16 cellular contexts compared by ENCODE assay signal in the genomic region with DNA sequence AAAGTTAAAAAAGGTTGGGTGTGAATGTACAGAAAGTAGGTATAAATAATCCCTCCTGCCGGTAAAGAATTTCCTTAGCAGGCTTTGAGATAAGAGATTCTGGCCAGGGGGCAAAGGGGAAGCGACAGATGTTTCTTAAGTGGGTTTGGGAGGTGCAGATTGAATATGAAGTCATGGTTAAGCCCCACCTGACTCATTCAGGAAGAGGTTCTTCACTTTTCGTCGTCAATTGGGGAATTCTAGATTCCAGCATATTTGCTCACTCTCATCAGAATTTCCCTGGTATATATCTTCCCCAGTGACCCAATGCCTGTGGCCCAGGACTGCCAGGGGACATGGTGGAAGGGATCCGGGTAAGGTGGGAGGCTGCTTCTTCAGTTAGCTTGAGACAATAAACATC.
DNase-seq lines count a peak whose midpoint lies in the region; ATAC-seq and TF ChIP-seq lines count a peak whose summit lies in the region.
"Had no signal": no experiment of that assay in that cellular context is flagged by ENCODE, and none has a peak within 500 bp of the region (broad histone marks: within the 10 kb centered on the region; RNA-seq: fewer than 3 reads in every experiment).

No MANE protein-coding gene starts in this region.

- TF ChIP-seq CTCF in AG10803 (conservative IDR thresholded peaks at IDR 0.05; ENCODE audit: low read length) (no peak), WERI-Rb-1 (IDR thresholded peaks at IDR 0.05; ENCODE audit: low read depth, low read length) (no peak), stomach (IDR thresholded peaks at IDR 0.05) (no peak), body of pancreas (IDR thresholded peaks at IDR 0.05) (no peak)

- no peak overlapping the region for H3K4me3 Mint-ChIP-seq in activated CD8-positive, alpha-beta T cell treated with anti-CD3 and anti-CD28 coated beads, Interleukin-2, amount 10 ng/mL, durations not matched to agents 7 days and 5 days
- H3K4me3 Mint-ChIP-seq: activated naive CD8-positive, alpha-beta T cell; stimulated activated naive B cell treated with anti-CD40 and anti-IgM and Interleukin-4, amounts not matched to agents 10 μg/mL and 1 μg/mL and 100 μg/mL, for 72 hours had no signal

- TF ChIP-seq POLR2A in stomach (IDR thresholded peaks at IDR 0.05): no peak
- no peak for TF ChIP-seq POLR2A in body of pancreas (IDR thresholded peaks at IDR 0.05)

- WGBS in stomach, 5 donors: 32 to 54% (median 44%) methylated on average over 5 of the region's 5 CpGs
- WGBS in body of pancreas, 2 donors: 41 to 55% methylated on average over 5 of the region's 5 CpGs

- H3K27ac ChIP-seq in WERI-Rb-1 (peak overlapping the region; percentile 36), stomach (no peak overlapping the region), body of pancreas (no peak overlapping the region)
- H3K27ac ChIP-seq: SK-N-MC, vagina had no signal

- peaks cover 12% of the 10 kb centered on the region for H3K36me3 Mint-ChIP-seq in activated CD8-positive, alpha-beta T cell treated with anti-CD3 and anti-CD28 coated beads, Interleukin-2, amount 10 ng/mL, durations not matched to agents 7 days and 5 days (ENCODE audit: low read depth)

- DNase-seq in AG10803 (ENCODE audit: low read depth): peak; percentile 53
- DNase-seq in HS-27A (ENCODE audit: low read depth): peak; percentile 47
- peak; percentile 19 for DNase-seq in WERI-Rb-1
- peak; percentile 24 for DNase-seq in glomerular visceral epithelial cell (ENCODE audit: extremely low spot score)
- DNase-seq in posterior cingulate gyrus: no peak
- no peak for DNase-seq in stomach
- DNase-seq in body of pancreas: no peak
- DNase-seq in activated CD8-positive, alpha-beta T cell treated with anti-CD3 and anti-CD28 coated beads, Interleukin-2, amount 10 ng/mL, durations not matched to agents 7 days and 5 days: no peak
- DNase-seq: activated CD8-positive, alpha-beta memory T cell treated with anti-CD3 and anti-CD28 coated beads, Interleukin-2, amount 50 U/mL, for 4 hours; C1 segment of cervical spinal cord; kidney; MM.1S; stimulated activated naive B cell treated with anti-CD40 and anti-IgM and Interleukin-4, amounts not matched to agents 10 μg/mL and 1 μg/mL and 100 μg/mL, for 72 hours had no signal

- CTCF ChIA-PET in activated CD8-positive, alpha-beta T cell treated with anti-CD3 and anti-CD28 coated beads, Interleukin-2, amount 10 ng/mL, durations not matched to agents 7 days and 5 days (lab: Charles Lee): no interaction called here

- H3K36me3 ChIP-seq in WERI-Rb-1 (no peaks in the 10 kb centered on the region), stomach (peaks cover 0 to 13% (median 3%) of the 10 kb centered on the region in 4 donors), body of pancreas (replicated peaks in 1 of 2; ENCODE audit: insufficient read depth in 1 of 2, low read depth in 2 of 2) (no peaks in the 10 kb centered on the region)
- H3K36me3 ChIP-seq: vagina had no signal

- intact Hi-C loops in posterior cingulate gyrus (cut with DNase I): no loop called here
- intact Hi-C loops in stomach (cut with DNase I; ENCODE audit: low total_unique reads): no loop called here
- intact Hi-C loops in body of pancreas (cut with DNase I): no loop called here

- ATAC-seq in body of pancreas: no peak
- ATAC-seq in activated CD8-positive, alpha-beta T cell treated with anti-CD3 and anti-CD28 coated beads, Interleukin-2, amount 10 ng/mL, durations not matched to agents 7 days and 5 days: no peak

- H3K4me3 ChIP-seq in AG10803 (ENCODE audit: low read length) (no peak overlapping the region), WERI-Rb-1 (ENCODE audit: low read depth, low read length) (no peak overlapping the region), stomach (no peak overlapping the region), body of pancreas (no peak overlapping the region)
- H3K4me3 ChIP-seq: SK-N-MC, vagina had no signal

- H3K27me3 ChIP-seq in WERI-Rb-1 (ENCODE audit: insufficient read depth, low read depth, severe bottlenecking): no peaks in the 10 kb centered on the region
- no peaks in the 10 kb centered on the region for H3K27me3 ChIP-seq in stomach
- H3K27me3 ChIP-seq in body of pancreas: no peaks in the 10 kb centered on the region
- H3K27me3 ChIP-seq: vagina had no signal

- H3K4me1 ChIP-seq in stomach (no peaks in the 10 kb centered on the region), body of pancreas (peaks cover 4% of the 10 kb centered on the region)
- H3K4me1 ChIP-seq: vagina had no signal

- peaks cover 18% of the 10 kb centered on the region for H3K4me1 Mint-ChIP-seq in activated CD8-positive, alpha-beta T cell treated with anti-CD3 and anti-CD28 coated beads, Interleukin-2, amount 10 ng/mL, durations not matched to agents 7 days and 5 days (ENCODE audit: low read depth)

- no peaks in the 10 kb centered on the region for H3K9me3 ChIP-seq in WERI-Rb-1 (ENCODE audit: severe bottlenecking)
- peaks cover 0 to 3% (median 0%) of the 10 kb centered on the region in 4 donors for H3K9me3 ChIP-seq in stomach
- H3K9me3 ChIP-seq in body of pancreas: no peaks in the 10 kb centered on the region
- H3K9me3 ChIP-seq: vagina had no signal

- H3K9me3 Mint-ChIP-seq in activated CD8-positive, alpha-beta T cell treated with anti-CD3 and anti-CD28 coated beads, Interleukin-2, amount 10 ng/mL, durations not matched to agents 7 days and 5 days (ENCODE audit: insufficient read depth): no peaks in the 10 kb centered on the region
- H3K9me3 Mint-ChIP-seq: stimulated activated naive B cell treated with anti-CD40 and anti-IgM and Interleukin-4, amounts not matched to agents 10 μg/mL and 1 μg/mL and 100 μg/mL, for 72 hours had no signal

- POLR2A ChIA-PET in activated CD8-positive, alpha-beta T cell treated with anti-CD3 and anti-CD28 coated beads, Interleukin-2, amount 10 ng/mL, durations not matched to agents 7 days and 5 days (lab: Charles Lee): interaction anchor here (0.6 kb wide), 1 partner anchor 32 kb away, joined by 4 read pairs; no protein-coding TSS in a partner anchor

- TF ChIP-seq EP300 in stomach (IDR thresholded peaks at IDR 0.05): no peak

- no peaks in the 10 kb centered on the region for H3K27me3 Mint-ChIP-seq in activated CD8-positive, alpha-beta T cell treated with anti-CD3 and anti-CD28 coated beads, Interleukin-2, amount 10 ng/mL, durations not matched to agents 7 days and 5 days (ENCODE audit: low read depth)
- H3K27me3 Mint-ChIP-seq: activated naive CD8-positive, alpha-beta T cell; stimulated activated naive B cell treated with anti-CD40 and anti-IgM and Interleukin-4, amounts not matched to agents 10 μg/mL and 1 μg/mL and 100 μg/mL, for 72 hours had no signal

- H3K27ac Mint-ChIP-seq in activated CD8-positive, alpha-beta T cell treated with anti-CD3 and anti-CD28 coated beads, Interleukin-2, amount 10 ng/mL, durations not matched to agents 7 days and 5 days: no peak overlapping the region
- H3K27ac Mint-ChIP-seq: activated naive CD8-positive, alpha-beta T cell; stimulated activated naive B cell treated with anti-CD40 and anti-IgM and Interleukin-4, amounts not matched to agents 10 μg/mL and 1 μg/mL and 100 μg/mL, for 72 hours had no signal

Comparison
In these comparisons a context has a peak if more than half of its experiments do, and no peak if none do; other contexts are left out.
1. DNase-seq: peak in AG10803 (single experiment), HS-27A (single experiment), WERI-Rb-1 (single experiment) and glomerular visceral epithelial cell (single experiment); none in posterior cingulate gyrus (0 of 10), stomach (single experiment), body of pancreas (0 of 4) and activated CD8-positive, alpha-beta T cell treated with anti-CD3 and anti-CD28 coated beads, Interleukin-2, amount 10 ng/mL, durations not matched to agents 7 days and 5 days (single experiment).